ENCODE assay signal across 8 cellular contexts in genomic region chr4:122826596-122827257, GRCh38. TPM values are rescaled to one million over a fixed set of nuclear protein-coding genes. Genes with fewer than 3 reads are reported as not detected.
DNase-seq lines count a peak whose midpoint lies in the region; ATAC-seq and TF ChIP-seq lines count a peak whose summit lies in the region.

TSS of gene FGF2 (plus strand) at chr4:122826831. CDS start at chr4:122827175, 344 bp downstream.

- no peak for TF ChIP-seq CTCF in NB4 (IDR thresholded peaks at IDR 0.05; ENCODE audit: low read depth, low read length)

- H3K27me3 ChIP-seq in H7 (ENCODE audit: control insufficient read depth, insufficient read depth, low read length), result no peaks in the 10 kb centered on the region

- peaks cover 71% of the 10 kb centered on the region for H3K27me3 Mint-ChIP-seq in activated naive CD8-positive, alpha-beta T cell treated with anti-CD3 and anti-CD28 coated beads, Interleukin-2, amount 50 U/mL, for 24 hours

- DNase-seq in NCI-H1417 (lab: John Stamatoyannopoulos, UW), result peak in 2 of 3 experiments; percentile 55 to 74
- DNase-seq in NCI-H1417 treated with DMSO at 0.1 percent for 48 hours (lab: John Stamatoyannopoulos, UW), result no peak
- DNase-seq in H7, result peak; percentile 91
- peak; percentile 42 for DNase-seq in NB4 (ENCODE audit: low read depth)
- peak; percentile 12 for DNase-seq in activated naive CD8-positive, alpha-beta T cell treated with anti-CD3 and anti-CD28 coated beads, Interleukin-2, amount 50 U/mL, for 24 hours
- DNase-seq in head of caudate nucleus, result peak; percentile 21 to 83 (median 64)
- peak in 54 of 56 donors; percentile 7 to 83 (median 48) for DNase-seq in nucleus accumbens (lab: John Stamatoyannopoulos, UW)
- no peak for DNase-seq in NCI-H1048 (lab: John Stamatoyannopoulos, UW)

- no peaks in the 10 kb centered on the region for H3K9me3 Mint-ChIP-seq in activated naive CD8-positive, alpha-beta T cell treated with anti-CD3 and anti-CD28 coated beads, Interleukin-2, amount 50 U/mL, for 24 hours

- no peak within 1 kb of the TSS for H3K27ac Mint-ChIP-seq in activated naive CD8-positive, alpha-beta T cell treated with anti-CD3 and anti-CD28 coated beads, Interleukin-2, amount 50 U/mL, for 24 hours

- peaks cover 3% of the 10 kb centered on the region for H3K36me3 ChIP-seq in H7 (replicated peaks; ENCODE audit: control insufficient read depth, insufficient read depth, low read length)

- no peaks in the 10 kb centered on the region for H3K36me3 Mint-ChIP-seq in activated naive CD8-positive, alpha-beta T cell treated with anti-CD3 and anti-CD28 coated beads, Interleukin-2, amount 50 U/mL, for 24 hours (ENCODE audit: low read depth)

- peak within 1 kb of the TSS; percentile 78 for H3K4me3 Mint-ChIP-seq in activated naive CD8-positive, alpha-beta T cell treated with anti-CD3 and anti-CD28 coated beads, Interleukin-2, amount 50 U/mL, for 24 hours

- peak; percentile 12 for ATAC-seq in activated naive CD8-positive, alpha-beta T cell treated with anti-CD3 and anti-CD28 coated beads, Interleukin-2, amount 50 U/mL, for 24 hours

- peaks cover 12% of the 10 kb centered on the region for H3K4me1 Mint-ChIP-seq in activated naive CD8-positive, alpha-beta T cell treated with anti-CD3 and anti-CD28 coated beads, Interleukin-2, amount 50 U/mL, for 24 hours

- H3K4me3 ChIP-seq in H7 (ENCODE audit: insufficient read depth, low read depth, low read length) (peak within 1 kb of the TSS; percentile 97), NB4 (ENCODE audit: low read depth, low read length) (no peak within 1 kb of the TSS)

- intact Hi-C loops in head of caudate nucleus (cut with DNase I), result no loop called here

- no peak for TF ChIP-seq POLR2A in NB4 (IDR thresholded peaks at IDR 0.05; ENCODE audit: extremely low read depth, insufficient read length)

RNA-seq across cellular contexts. Expression of gene FGF2, which starts in this region (rescaled TPM):
- 20.0 and 29.8 TPM in 2 replicates for total RNA-seq in H7 (2014; rRNA removed; shearing (Covaris generic))

Comparison
In these comparisons a context has a peak if more than half of its experiments do, and no peak if none do; other contexts are left out.
1. DNase-seq: peak in NCI-H1417 (2 of 3), H7 (single experiment), NB4 (single experiment), activated naive CD8-positive, alpha-beta T cell treated with anti-CD3 and anti-CD28 coated beads, Interleukin-2, amount 50 U/mL, for 24 hours (single experiment), head of caudate nucleus (42 of 42) and nucleus accumbens (54 of 56); none in NCI-H1417 treated with DMSO at 0.1 percent for 48 hours (single experiment) and NCI-H1048 (single experiment).